8 cellular contexts compared by ENCODE assay signal in the genomic region with DNA sequence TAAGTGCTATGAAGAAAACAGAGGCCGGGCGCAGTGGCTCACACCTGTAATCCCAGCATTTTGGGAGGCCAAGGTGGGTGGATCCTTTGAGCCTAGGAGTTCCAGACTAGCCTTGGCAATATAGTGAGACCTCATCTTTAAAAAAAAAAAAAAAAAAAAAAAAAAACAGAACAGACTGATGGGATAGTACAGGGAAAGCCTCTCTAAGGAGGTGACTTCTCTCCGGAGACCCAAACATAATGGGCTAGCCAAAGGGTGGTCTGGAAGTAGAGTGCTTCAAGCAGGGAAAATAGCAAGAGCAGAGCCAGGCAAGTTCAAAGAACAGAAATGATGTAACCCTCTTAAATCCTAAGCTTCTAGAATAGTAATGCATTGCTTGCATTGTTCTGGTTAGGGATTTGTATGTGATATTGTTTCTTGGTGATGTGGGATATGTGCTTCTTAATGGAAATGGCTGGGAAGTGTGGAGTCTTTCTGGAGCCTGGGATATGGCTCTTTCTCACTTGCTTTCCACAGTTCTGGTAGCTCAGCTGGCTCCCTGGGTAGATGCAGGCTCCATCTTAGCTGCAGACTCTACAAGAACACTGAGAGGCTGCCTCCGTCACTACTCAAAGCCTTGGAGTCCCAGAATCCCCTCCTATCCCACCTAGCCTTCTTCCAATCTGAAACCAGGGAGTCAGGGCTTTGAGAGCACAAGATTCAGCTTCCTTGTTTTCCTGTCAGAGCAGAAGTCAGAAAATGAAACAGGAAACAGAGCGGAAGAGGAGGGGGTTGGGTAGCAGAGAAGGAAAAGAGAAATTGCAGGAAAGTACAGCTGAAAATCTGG. TPM values are rescaled to one million over a fixed set of nuclear protein-coding genes. Genes with fewer than 3 reads are reported as not detected.
DNase-seq lines count a peak whose midpoint lies in the region; ATAC-seq and TF ChIP-seq lines count a peak whose summit lies in the region.

No MANE protein-coding gene starts in this region.

- H3K9me3 ChIP-seq in fibroblast of lung (ENCODE audit: control insufficient read depth, insufficient read depth, low read depth, low read length): no peaks in the 10 kb centered on the region
- H3K9me3 ChIP-seq in psoas muscle: no peaks in the 10 kb centered on the region

- peak overlapping the region; percentile 100 for H3K27ac Mint-ChIP-seq in activated CD8-positive, alpha-beta memory T cell treated with anti-CD3 and anti-CD28 coated beads, Interleukin-2, amount 10 ng/mL, durations not matched to agents 7 days and 5 days
- peak overlapping the region; percentile 100 for H3K27ac Mint-ChIP-seq in T-helper 1 cell treated with Interleukin-12 subunit alpha and Interleukin-12 subunit beta and Interleukin-4 antibody, amounts not matched to agents 30 μg/mL and 1 μg/mL, for 36 hours

- WGBS in psoas muscle, 3 donors: 70 to 79% (median 72%) methylated on average over 5 of the region's 5 CpGs

- peaks cover 21% of the 10 kb centered on the region for H3K36me3 Mint-ChIP-seq in activated CD8-positive, alpha-beta memory T cell treated with anti-CD3 and anti-CD28 coated beads, Interleukin-2, amount 10 ng/mL, durations not matched to agents 7 days and 5 days
- peaks cover 26% of the 10 kb centered on the region for H3K36me3 Mint-ChIP-seq in T-helper 1 cell treated with Interleukin-12 subunit alpha and Interleukin-12 subunit beta and Interleukin-4 antibody, amounts not matched to agents 30 μg/mL and 1 μg/mL, for 36 hours (ENCODE audit: low read depth)

- H3K27me3 ChIP-seq in fibroblast of lung (ENCODE audit: control insufficient read depth, insufficient read depth, low read length) (no peaks in the 10 kb centered on the region), psoas muscle (ENCODE audit: insufficient read depth in 3 of 3, low read length in 2 of 3) (no peaks in the 10 kb centered on the region)

- peaks cover 54% of the 10 kb centered on the region for H3K4me1 Mint-ChIP-seq in activated CD8-positive, alpha-beta memory T cell treated with anti-CD3 and anti-CD28 coated beads, Interleukin-2, amount 10 ng/mL, durations not matched to agents 7 days and 5 days
- H3K4me1 Mint-ChIP-seq in T-helper 1 cell treated with Interleukin-12 subunit alpha and Interleukin-12 subunit beta and Interleukin-4 antibody, amounts not matched to agents 30 μg/mL and 1 μg/mL, for 36 hours (ENCODE audit: low read depth): peaks cover 62% of the 10 kb centered on the region

- no peak for ATAC-seq in activated CD8-positive, alpha-beta memory T cell treated with anti-CD3 and anti-CD28 coated beads, Interleukin-2, amount 10 ng/mL, durations not matched to agents 7 days and 5 days
- ATAC-seq in psoas muscle (no peak), HG03469 (IDR thresholded peaks at IDR 0.05; ENCODE audit: unreplicated experiment) (no peak), esophagus mucosa (no peak), HG03565 (IDR thresholded peaks at IDR 0.05; ENCODE audit: unreplicated experiment) (no peak)

- H3K9ac ChIP-seq in fibroblast of lung (ENCODE audit: insufficient read depth, low read length): no peak overlapping the region

- no peaks in the 10 kb centered on the region for H3K9me3 Mint-ChIP-seq in activated CD8-positive, alpha-beta memory T cell treated with anti-CD3 and anti-CD28 coated beads, Interleukin-2, amount 10 ng/mL, durations not matched to agents 7 days and 5 days (ENCODE audit: low read depth)
- H3K9me3 Mint-ChIP-seq in T-helper 1 cell treated with Interleukin-12 subunit alpha and Interleukin-12 subunit beta and Interleukin-4 antibody, amounts not matched to agents 30 μg/mL and 1 μg/mL, for 36 hours: no peaks in the 10 kb centered on the region

- H3K4me3 ChIP-seq in fibroblast of lung (replicated peaks in 1 of 4; ENCODE audit: control extremely low read depth in 1 of 4, insufficient read depth in 1 of 4, low read depth in 3 of 4, low read length in 4 of 4) (no peak overlapping the region), psoas muscle (peak overlapping the region; percentile 90)

- peak overlapping the region; percentile 60 for H3K4me2 ChIP-seq in fibroblast of lung (ENCODE audit: extremely low read depth, insufficient read depth, low read length)

- TF ChIP-seq CTCF in fibroblast of lung (conservative IDR thresholded peaks at IDR 0.05 in 1 of 2, IDR thresholded peaks at IDR 0.05 in 1 of 2; ENCODE audit: low read depth in 1 of 2, low read length in 2 of 2) (no peak), psoas muscle (IDR thresholded peaks at IDR 0.05) (no peak)

- intact Hi-C loops in psoas muscle (cut with DNase I): loop anchor here (5.0 kb wide), 3 partner anchors 44 to 109 kb away; partner anchors contain the start of gene ARID1A (in 1 of the 2)

- H3K4me1 ChIP-seq in fibroblast of lung (ENCODE audit: control insufficient read depth, extremely low read depth, insufficient read depth, low read length): peaks cover 35% of the 10 kb centered on the region
- H3K4me1 ChIP-seq in psoas muscle: peaks cover 41% of the 10 kb centered on the region

- no peak overlapping the region for H2AFZ ChIP-seq in fibroblast of lung (ENCODE audit: low read length)

- H4K20me1 ChIP-seq in fibroblast of lung (ENCODE audit: control insufficient read depth, extremely low read depth, insufficient read depth, low read length): no peaks in the 10 kb centered on the region

- CTCF ChIA-PET in activated CD8-positive, alpha-beta memory T cell treated with anti-CD3 and anti-CD28 coated beads, Interleukin-2, amount 10 ng/mL, durations not matched to agents 7 days and 5 days (lab: Charles Lee): interaction anchor here (0.7 to 8.8 kb wide), 13 partner anchors 14 to 251 kb away, joined by 3 to 272 read pairs (median 4); no protein-coding TSS in a partner anchor

- H3K36me3 ChIP-seq in fibroblast of lung (ENCODE audit: control insufficient read depth, insufficient read depth, low read length) (no peaks in the 10 kb centered on the region), psoas muscle (ENCODE audit: insufficient read depth in 1 of 2, low read depth in 1 of 2) (peaks cover 0 to 16% of the 10 kb centered on the region in 2 donors)

- DNase-seq in activated CD8-positive, alpha-beta memory T cell treated with anti-CD3 and anti-CD28 coated beads, Interleukin-2, amount 10 ng/mL, durations not matched to agents 7 days and 5 days: no peak
- DNase-seq in activated CD8-positive, alpha-beta memory T cell treated with anti-CD3 and anti-CD28 coated beads for 24 hours: no peak
- peak; percentile 53 to 63 for DNase-seq in fibroblast of lung (ENCODE audit: low read depth in 2 of 2)
- DNase-seq in psoas muscle: no peak

- H3K27me3 Mint-ChIP-seq in activated CD8-positive, alpha-beta memory T cell treated with anti-CD3 and anti-CD28 coated beads, Interleukin-2, amount 10 ng/mL, durations not matched to agents 7 days and 5 days: peaks cover 2% of the 10 kb centered on the region
- H3K27me3 Mint-ChIP-seq in T-helper 1 cell treated with Interleukin-12 subunit alpha and Interleukin-12 subunit beta and Interleukin-4 antibody, amounts not matched to agents 30 μg/mL and 1 μg/mL, for 36 hours (ENCODE audit: low read depth): no peaks in the 10 kb centered on the region

- peak overlapping the region; percentile 81 for H3K4me3 Mint-ChIP-seq in activated CD8-positive, alpha-beta memory T cell treated with anti-CD3 and anti-CD28 coated beads, Interleukin-2, amount 10 ng/mL, durations not matched to agents 7 days and 5 days
- H3K4me3 Mint-ChIP-seq in T-helper 1 cell treated with Interleukin-12 subunit alpha and Interleukin-12 subunit beta and Interleukin-4 antibody, amounts not matched to agents 30 μg/mL and 1 μg/mL, for 36 hours: peak overlapping the region; percentile 99

- H3K79me2 ChIP-seq in fibroblast of lung (ENCODE audit: control insufficient read depth, insufficient read depth, low read length): peaks cover 4% of the 10 kb centered on the region

- peak overlapping the region; percentile 99 for H3K27ac ChIP-seq in fibroblast of lung (ENCODE audit: insufficient read depth, low read length)
- H3K27ac ChIP-seq in psoas muscle: peak overlapping the region; percentile 98

RNA-seq across cellular contexts. Expression of gene PIGV, which starts 1.9 kb away (rescaled TPM):
- total RNA-seq in activated CD8-positive, alpha-beta memory T cell treated with anti-CD3 and anti-CD28 coated beads, Interleukin-2, amount 10 ng/mL, durations not matched to agents 7 days and 5 days: 1 to 10 TPM; 8.6 to 9.7 TPM
- total RNA-seq in fibroblast of lung (17.2 and 29.6 TPM in 2 replicates), psoas muscle (1 to 10 TPM; 4.2 to 7.4 (median 5.5) TPM), esophagus mucosa (9.4 TPM)
- polyA plus RNA-seq in fibroblast of lung (10.4 and 13.3 TPM in 2 replicates), psoas muscle (1 to 10 TPM; 2.5 to 5.5 (median 3.4) TPM)
- polyA plus RNA-seq in fibroblast of lung (2012): 7.6 and 8.9 TPM in 2 replicates
- polyA minus RNA-seq in fibroblast of lung (ENCODE audit: low replicate concordance): 16.0 and 24.3 TPM in 2 replicates

RNA-seq across cellular contexts. Expression of gene ZDHHC18, which starts 40.7 kb away (rescaled TPM):
- total RNA-seq in activated CD8-positive, alpha-beta memory T cell treated with anti-CD3 and anti-CD28 coated beads, Interleukin-2, amount 10 ng/mL, durations not matched to agents 7 days and 5 days: 10 to 100 TPM; 53.1 to 54.9 TPM
- total RNA-seq in fibroblast of lung: 4.6 and 6.3 TPM in 2 replicates
- polyA plus RNA-seq in fibroblast of lung: 16.9 and 22.3 TPM in 2 replicates
- polyA plus RNA-seq in fibroblast of lung (2012): 14.3 and 18.7 TPM in 2 replicates
- polyA minus RNA-seq in fibroblast of lung (ENCODE audit: low replicate concordance): 56.9 and 116 TPM in 2 replicates
- total RNA-seq in psoas muscle: 10 to 100 TPM in 3 of 4 donors, 1 to 10 TPM in 1; 9.9 to 16.9 (median 12.5) TPM
- 10 to 100 TPM in 1 of 3 donors, 1 to 10 TPM in 2; 7.7 to 11.3 (median 9.6) TPM for polyA plus RNA-seq in psoas muscle
- 19.2 TPM for total RNA-seq in esophagus mucosa

Comparison
In these comparisons a context has a peak if more than half of its experiments do, and no peak if none do; other contexts are left out.
1. DNase-seq: peak in fibroblast of lung (2 of 2); none in activated CD8-positive, alpha-beta memory T cell treated with anti-CD3 and anti-CD28 coated beads, Interleukin-2, amount 10 ng/mL, durations not matched to agents 7 days and 5 days (single experiment), activated CD8-positive, alpha-beta memory T cell treated with anti-CD3 and anti-CD28 coated beads for 24 hours (single experiment) and psoas muscle (0 of 2).